Comparison of ENCODE assay signal across 8 cellular contexts in genomic region chr7:157754416-157754790, GRCh38.
"Had no signal": no experiment of that assay in that cellular context is flagged by ENCODE, and none has a peak within 500 bp of the region (broad histone marks: within the 10 kb centered on the region; RNA-seq: fewer than 3 reads in every experiment).

No MANE protein-coding gene starts in this region.

- H3K9me3 ChIP-seq: HAP-1 had no signal

- FAIRE-seq: HTR-8/SVneo, K562 had no signal

- H3K4me3 ChIP-seq: GM23338, HAP-1, K562 had no signal

- H3K4me1 Mint-ChIP-seq: GM23338 had no signal

- ATAC-seq: GM23338, HCT116, K562 had no signal

- H3K36me3 ChIP-seq: HAP-1 had no signal

- H3K4me1 ChIP-seq: HAP-1 had no signal

- DNase-seq: H7, HFFc6, IMR-90 had no signal

- H3K27ac Mint-ChIP-seq: GM23338, HFFc6 had no signal

- H3K4me3 Mint-ChIP-seq: GM23338, HFFc6 had no signal
